Comparison of ENCODE assay signal across 18 cellular contexts in genomic region chr4:166143227-166143626, GRCh38.
A peak's percentile ranks its signal among the peaks of the same experiment; 100 is the strongest.
DNase-seq lines count a peak whose midpoint lies in the region; ATAC-seq, FAIRE-seq and TF ChIP-seq lines count a peak whose summit lies in the region.
"Had no signal": no experiment of that assay in that cellular context is flagged by ENCODE, and none has a peak within 500 bp of the region (broad histone marks: within the 10 kb centered on the region; RNA-seq: fewer than 3 reads in every experiment).

No MANE protein-coding gene starts in this region.

- H3K18ac ChIP-seq in mesendoderm (ENCODE audit: low read length), result no peak overlapping the region

- H3K4me3 ChIP-seq in DND-41 (ENCODE audit: low read depth in 1 of 2, low read length in 2 of 2), result no peak overlapping the region
- no peak overlapping the region for H3K4me3 ChIP-seq in bronchial epithelial cell (ENCODE audit: low read depth, low read length)
- H3K4me3 ChIP-seq in mesendoderm (ENCODE audit: low read length), result no peak overlapping the region
- H3K4me3 ChIP-seq: breast epithelium, heart right ventricle, left lung, neural progenitor cell, tibial artery had no signal

- FAIRE-seq in bronchial epithelial cell (lab: Jason Lieb, UNC), result no peak

- H3K9ac ChIP-seq in DND-41 (ENCODE audit: low read depth, low read length), result no peak overlapping the region
- no peak overlapping the region for H3K9ac ChIP-seq in mesendoderm (ENCODE audit: low read length)
- H3K9ac ChIP-seq: neural progenitor cell had no signal

- no peak overlapping the region for H3K27ac Mint-ChIP-seq in activated T-helper 1 cell treated with anti-CD3 and anti-CD28 coated beads, Interleukin-12 subunit alpha, Interleukin-12 subunit beta, Interleukin-2, Interleukin-4 antibody, amounts not matched to agents 30 ng/mL and 10 ng/mL and 1 ng/mL, durations not matched to agents 14 hours and 24 hours and 36 hours
- H3K27ac Mint-ChIP-seq: CD8-positive, alpha-beta memory T cell; endodermal cell; neural progenitor cell had no signal

- no peak overlapping the region for H2AK5ac ChIP-seq in mesendoderm (ENCODE audit: low read length)

- in situ Hi-C loops in ACHN (cut with HindIII; ENCODE audit: low pct_ligation_motif_present, low pct_unique_long_range_greater_than_20kb, low sequenced_read_pairs), result no loop called here

- no peak overlapping the region for H3K56ac ChIP-seq in mesendoderm (ENCODE audit: low read length)

- ATAC-seq in DND-41 (ENCODE audit: insufficient read depth, low read depth), result peak; percentile 78
- ATAC-seq: heart right ventricle, left lung had no signal

- H3K9me3 Mint-ChIP-seq in activated T-helper 1 cell treated with anti-CD3 and anti-CD28 coated beads, Interleukin-12 subunit alpha, Interleukin-12 subunit beta, Interleukin-2, Interleukin-4 antibody, amounts not matched to agents 30 ng/mL and 10 ng/mL and 1 ng/mL, durations not matched to agents 14 hours and 24 hours and 36 hours, result no peaks in the 10 kb centered on the region
- H3K9me3 Mint-ChIP-seq: endodermal cell, neural progenitor cell had no signal

- no peak overlapping the region for H2AFZ ChIP-seq in DND-41 (ENCODE audit: low read depth, low read length)
- H2AFZ ChIP-seq: neural progenitor cell had no signal

- H4K20me1 ChIP-seq in DND-41 (ENCODE audit: insufficient read depth, low read length), result no peaks in the 10 kb centered on the region

- H3K36me3 Mint-ChIP-seq in activated T-helper 1 cell treated with anti-CD3 and anti-CD28 coated beads, Interleukin-12 subunit alpha, Interleukin-12 subunit beta, Interleukin-2, Interleukin-4 antibody, amounts not matched to agents 30 ng/mL and 10 ng/mL and 1 ng/mL, durations not matched to agents 14 hours and 24 hours and 36 hours (ENCODE audit: low read depth), result no peaks in the 10 kb centered on the region
- H3K36me3 Mint-ChIP-seq: CD8-positive, alpha-beta memory T cell; neural progenitor cell had no signal

- H2BK5ac ChIP-seq in mesendoderm (ENCODE audit: low read length), result no peak overlapping the region

- H3K4ac ChIP-seq in mesendoderm (ENCODE audit: low read depth, low read length), result no peak overlapping the region

- no peak overlapping the region for H3K4me3 Mint-ChIP-seq in activated T-helper 1 cell treated with anti-CD3 and anti-CD28 coated beads, Interleukin-12 subunit alpha, Interleukin-12 subunit beta, Interleukin-2, Interleukin-4 antibody, amounts not matched to agents 30 ng/mL and 10 ng/mL and 1 ng/mL, durations not matched to agents 14 hours and 24 hours and 36 hours
- H3K4me3 Mint-ChIP-seq: CD8-positive, alpha-beta memory T cell; endodermal cell; neural progenitor cell had no signal

- intact Hi-C loops in activated T-helper 1 cell treated with anti-CD3 and anti-CD28 coated beads, Interleukin-12 subunit alpha, Interleukin-12 subunit beta, Interleukin-2, Interleukin-4 antibody, amounts not matched to agents 30 ng/mL and 10 ng/mL and 1 ng/mL, durations not matched to agents 14 hours and 24 hours and 36 hours (cut with micrococcal nuclease), result no loop called here

- H4K8ac ChIP-seq in mesendoderm (ENCODE audit: low read depth, low read length), result no peak overlapping the region

- H3K27ac ChIP-seq in DND-41 (ENCODE audit: low read length) (no peak overlapping the region), mesendoderm (ENCODE audit: low read depth, low read length) (no peak overlapping the region)
- H3K27ac ChIP-seq: breast epithelium, heart right ventricle, left lung, neural progenitor cell, tibial artery had no signal

- no peaks in the 10 kb centered on the region for H3K4me1 ChIP-seq in DND-41 (ENCODE audit: insufficient read depth, low read length)
- H3K4me1 ChIP-seq in mesendoderm (ENCODE audit: control insufficient read depth, low read depth, low read length), result no peaks in the 10 kb centered on the region
- H3K4me1 ChIP-seq: breast epithelium, heart right ventricle, left lung, neural progenitor cell, tibial artery had no signal

- H3K27me3 ChIP-seq in DND-41 (ENCODE audit: insufficient read depth, low read length, poor library complexity), result no peaks in the 10 kb centered on the region
- H3K27me3 ChIP-seq in bronchial epithelial cell (ENCODE audit: control insufficient read depth, insufficient read depth, low read length), result no peaks in the 10 kb centered on the region
- H3K27me3 ChIP-seq in mesendoderm (ENCODE audit: insufficient read depth, low read length, poor library complexity), result no peaks in the 10 kb centered on the region
- H3K27me3 ChIP-seq: breast epithelium, left lung, neural progenitor cell, tibial artery had no signal

- no peak overlapping the region for H4K5ac ChIP-seq in mesendoderm (ENCODE audit: low read length)

- no peak overlapping the region for H2BK120ac ChIP-seq in mesendoderm (ENCODE audit: low read depth, low read length)

- H3K4me2 ChIP-seq in DND-41 (ENCODE audit: insufficient read depth, low read length), result no peak overlapping the region
- H3K4me2 ChIP-seq in mesendoderm (ENCODE audit: low read length), result no peak overlapping the region
- H3K4me2 ChIP-seq: neural progenitor cell had no signal

- WGBS in mesendoderm (ENCODE audit: extremely low coverage, insufficient coverage, low lambda C conversion rate), result no CpG with 5 or more reads among the region's 6 CpGs

- H3K79me2 ChIP-seq in DND-41 (ENCODE audit: insufficient read depth, low read length), result no peaks in the 10 kb centered on the region
- H3K79me2 ChIP-seq in mesendoderm (ENCODE audit: control insufficient read depth, insufficient read depth, low read length), result no peaks in the 10 kb centered on the region

- H2BK15ac ChIP-seq in mesendoderm (replicated peaks; ENCODE audit: low read depth), result no peak overlapping the region

- TF ChIP-seq CTCF in DND-41 (IDR thresholded peaks at IDR 0.05; ENCODE audit: borderline replicate concordance, extremely low read depth, low read length, poor library complexity, severe bottlenecking) (no peak), bronchial epithelial cell (IDR thresholded peaks at IDR 0.05; ENCODE audit: insufficient read depth, low read length, severe bottlenecking) (no peak)

- H3K36me3 ChIP-seq in DND-41 (ENCODE audit: insufficient read depth, low read length) (no peaks in the 10 kb centered on the region), bronchial epithelial cell (ENCODE audit: control insufficient read depth, insufficient read depth, low read length) (no peaks in the 10 kb centered on the region), mesendoderm (ENCODE audit: control insufficient read depth, insufficient read depth, low read length) (no peaks in the 10 kb centered on the region)
- H3K36me3 ChIP-seq: breast epithelium, heart right ventricle, left lung, neural progenitor cell, tibial artery had no signal

- H3K27me3 Mint-ChIP-seq in activated T-helper 1 cell treated with anti-CD3 and anti-CD28 coated beads, Interleukin-12 subunit alpha, Interleukin-12 subunit beta, Interleukin-2, Interleukin-4 antibody, amounts not matched to agents 30 ng/mL and 10 ng/mL and 1 ng/mL, durations not matched to agents 14 hours and 24 hours and 36 hours (ENCODE audit: insufficient read depth), result peaks cover 3% of the 10 kb centered on the region

- no peaks in the 10 kb centered on the region for H3K79me1 ChIP-seq in mesendoderm (ENCODE audit: low read length)

- no peaks in the 10 kb centered on the region for H3K4me1 Mint-ChIP-seq in activated T-helper 1 cell treated with anti-CD3 and anti-CD28 coated beads, Interleukin-12 subunit alpha, Interleukin-12 subunit beta, Interleukin-2, Interleukin-4 antibody, amounts not matched to agents 30 ng/mL and 10 ng/mL and 1 ng/mL, durations not matched to agents 14 hours and 24 hours and 36 hours (ENCODE audit: low read depth)
- H3K4me1 Mint-ChIP-seq: CD8-positive, alpha-beta memory T cell; endodermal cell; neural progenitor cell had no signal

- no peak overlapping the region for H3K23ac ChIP-seq in mesendoderm (ENCODE audit: low read length)

- peak; percentile 25 for DNase-seq in DND-41
- peak; percentile 96 for DNase-seq in H4 (ENCODE audit: low spot score)
- DNase-seq in RKO (ENCODE audit: low spot score), result peak; percentile 42
- DNase-seq in bronchial epithelial cell (ENCODE audit: low read depth), result peak; percentile 6
- no peak for DNase-seq in ACHN
- no peak for DNase-seq in activated T-helper 1 cell treated with anti-CD3 and anti-CD28 coated beads, Interleukin-12 subunit alpha, Interleukin-12 subunit beta, Interleukin-2, Interleukin-4 antibody, amounts not matched to agents 30 ng/mL and 10 ng/mL and 1 ng/mL, durations not matched to agents 14 hours and 24 hours and 36 hours (ENCODE audit: low spot score)
- DNase-seq in mesendoderm, result no peak
- DNase-seq in hypothalamus (lab: John Stamatoyannopoulos, UW), result no peak
- DNase-seq: endodermal cell, heart right ventricle, Kasumi-1, left lung, NCI-H446 treated with DMSO at 0.1 percent for 48 hours, SHP77 treated with DMSO at 0.1 percent for 48 hours, tibial artery had no signal

- H3K9me3 ChIP-seq in DND-41 (ENCODE audit: insufficient read depth, low read length, severe bottlenecking), result no peaks in the 10 kb centered on the region
- H3K9me3 ChIP-seq: breast epithelium, heart right ventricle, left lung, tibial artery had no signal

Comparison
In these comparisons a context has a peak if more than half of its experiments do, and no peak if none do; other contexts are left out.
1. DNase-seq: peak in DND-41 (single experiment), H4 (single experiment), RKO (single experiment) and bronchial epithelial cell (single experiment); none in ACHN (single experiment), activated T-helper 1 cell treated with anti-CD3 and anti-CD28 coated beads, Interleukin-12 subunit alpha, Interleukin-12 subunit beta, Interleukin-2, Interleukin-4 antibody, amounts not matched to agents 30 ng/mL and 10 ng/mL and 1 ng/mL, durations not matched to agents 14 hours and 24 hours and 36 hours (single experiment), mesendoderm (single experiment) and hypothalamus (0 of 51).